Comparison of ENCODE assay signal across 18 cellular contexts in the genomic region with DNA sequence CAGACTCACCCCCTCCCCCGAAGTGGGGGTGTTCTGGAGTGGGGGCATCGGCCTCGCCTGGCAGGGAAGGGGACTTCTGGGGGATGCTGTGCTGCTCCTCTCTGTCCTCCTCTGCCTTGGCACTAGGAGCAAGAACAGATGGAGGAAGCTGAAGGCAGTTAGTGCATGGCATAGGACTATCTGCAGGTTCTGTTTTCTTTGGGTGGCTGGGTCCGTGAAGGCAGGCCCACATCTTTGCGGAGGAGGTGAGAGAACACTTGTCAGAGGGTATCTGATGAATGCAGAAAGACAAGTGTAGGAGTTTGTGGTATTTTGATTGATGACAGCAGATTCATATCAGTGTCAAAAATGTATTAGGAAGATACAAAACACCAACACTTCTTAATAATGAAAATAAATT.
DNase-seq lines count a peak whose midpoint lies in the region; ATAC-seq and TF ChIP-seq lines count a peak whose summit lies in the region.
"Had no signal": no experiment of that assay in that cellular context is flagged by ENCODE, and none has a peak within 500 bp of the region (broad histone marks: within the 10 kb centered on the region; RNA-seq: fewer than 3 reads in every experiment).

No MANE protein-coding gene starts in this region.

- POLR2A ChIA-PET in OCI-LY7 (lab: Charles Lee): no interaction called here

- no peak for TF ChIP-seq CTCF in OCI-LY7 (conservative IDR thresholded peaks at IDR 0.05; ENCODE audit: low read length)

- H3K9me3 ChIP-seq in KOPT-K1 (ENCODE audit: insufficient read depth, low read length, poor library complexity, severe bottlenecking) (no peaks in the 10 kb centered on the region), OCI-LY7 (ENCODE audit: low read length) (no peaks in the 10 kb centered on the region)
- H3K9me3 ChIP-seq: A549, BE2C, Peyer's patch, SJCRH30 had no signal

- CTCF ChIA-PET in OCI-LY7 (lab: Charles Lee; ENCODE audit: unreplicated experiment): no interaction called here

- no TSS peak for BruUV-seq in OCI-LY7 (replicated peaks; lab: Mats Ljungman, UMichigan)

- intact Hi-C loops in posterior cingulate gyrus (cut with DNase I) (no loop called here), OCI-LY7 (cut with micrococcal nuclease; ENCODE audit: unreplicated experiment) (no loop called here)

- no peaks in the 10 kb centered on the region for H4K20me1 ChIP-seq in OCI-LY7 (ENCODE audit: insufficient read depth, low read length)

- H3K4me3 ChIP-seq in OCI-LY7 (ENCODE audit: low read depth, low read length, poor library complexity, severe bottlenecking): no peak overlapping the region
- H3K4me3 ChIP-seq: A549, Peyer's patch, SJCRH30 had no signal

- no peak for ATAC-seq in HG02571 (IDR thresholded peaks at IDR 0.05; ENCODE audit: unreplicated experiment)
- no peak for ATAC-seq in GM19452 (IDR thresholded peaks at IDR 0.05; ENCODE audit: unreplicated experiment)
- ATAC-seq: A549 had no signal

- no peaks in the 10 kb centered on the region for H3K79me2 ChIP-seq in OCI-LY7 (ENCODE audit: insufficient read depth, low read depth, low read length)

- peak; percentile 60 for DNase-seq in UCSD-AML1 (lab: John Stamatoyannopoulos, UW; ENCODE audit: unreplicated experiment)
- DNase-seq in inferior parietal cortex (ENCODE audit: extremely low spot score): peak; percentile 36
- DNase-seq in posterior cingulate gyrus: peak in 6 of 10 donors; percentile 21 to 88 (median 44)
- DNase-seq in OCI-LY7 (ENCODE audit: low spot score): no peak
- DNase-seq: DMS79 treated with DMSO at 0.1 percent for 48 hours, GOT3, HCEC 1CT, Kasumi-1, NCI-H187 treated with DMSO at 0.1 percent for 48 hours, NCI-H2107, NCI-H510A, Peyer's patch, SJCRH30 had no signal

- H3K27ac ChIP-seq in KOPT-K1 (ENCODE audit: low read depth, low read length, poor library complexity, severe bottlenecking): peak overlapping the region; percentile 53
- H3K27ac ChIP-seq in OCI-LY7 (ENCODE audit: low read depth, low read length, poor library complexity, severe bottlenecking): no peak overlapping the region
- H3K27ac ChIP-seq: A549, Peyer's patch, SJCRH30 had no signal

- no peak overlapping the region for H2AFZ ChIP-seq in OCI-LY7 (ENCODE audit: low read length)

- H3K4me1 ChIP-seq in OCI-LY7 (ENCODE audit: insufficient read depth, low read length, poor library complexity, severe bottlenecking): no peaks in the 10 kb centered on the region
- H3K4me1 ChIP-seq: A549, BE2C, Peyer's patch, SJCRH30 had no signal

- no peaks in the 10 kb centered on the region for H3K9me2 ChIP-seq in OCI-LY7 (ENCODE audit: insufficient read depth, low read length)

- H3K4me2 ChIP-seq in OCI-LY7 (ENCODE audit: low read length): no peak overlapping the region
- H3K4me2 ChIP-seq: A549 had no signal

- no peaks in the 10 kb centered on the region for H3K36me3 ChIP-seq in KOPT-K1 (ENCODE audit: insufficient read depth, low read length)
- H3K36me3 ChIP-seq in OCI-LY7 (ENCODE audit: insufficient read depth, low read length): no peaks in the 10 kb centered on the region
- H3K36me3 ChIP-seq: BE2C, Peyer's patch, SJCRH30 had no signal
